In the genomic region with DNA sequence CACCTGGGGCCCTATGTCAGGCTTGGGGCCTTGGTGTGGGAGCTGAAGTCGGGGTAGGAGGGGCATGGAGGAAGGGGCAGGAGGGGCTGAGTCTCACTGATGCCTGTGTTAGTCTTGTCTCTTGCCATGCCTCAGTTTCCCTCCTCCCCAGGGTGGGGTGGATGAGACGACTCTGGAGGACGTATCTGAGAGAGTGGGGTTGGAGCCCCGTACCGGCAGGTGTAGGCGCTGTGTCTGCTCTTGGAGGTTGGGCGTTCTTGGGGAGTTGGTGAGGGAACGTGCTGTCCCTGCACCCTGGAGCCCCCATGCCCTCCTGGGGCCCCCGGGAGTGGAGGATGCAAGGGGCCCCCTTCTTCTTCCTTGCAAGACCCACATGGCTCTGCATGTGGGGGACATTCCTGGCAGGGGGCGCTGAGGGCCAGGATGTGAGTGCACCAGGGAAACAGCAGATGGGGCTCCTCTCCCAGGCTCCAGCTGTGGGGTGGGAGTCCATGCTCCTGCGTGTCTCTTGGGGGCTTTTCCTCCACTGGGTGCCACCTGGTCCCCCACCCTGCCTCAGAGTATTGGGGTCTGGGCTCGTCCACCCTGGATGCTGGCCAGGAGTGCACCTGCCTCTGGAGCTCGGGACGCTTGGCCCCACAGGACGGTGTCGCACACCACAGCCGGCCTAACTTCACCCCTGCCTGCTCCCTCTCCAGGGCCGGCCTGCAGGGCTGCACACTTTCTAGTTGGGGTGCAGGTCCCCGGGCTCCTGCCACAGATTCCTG, we compare ENCODE assay signal across 7 cellular contexts.
DNase-seq lines count a peak whose midpoint lies in the region; ATAC-seq and TF ChIP-seq lines count a peak whose summit lies in the region.

No MANE protein-coding gene starts in this region.

- peaks cover 25% of the 10 kb centered on the region for H3K36me3 Mint-ChIP-seq in T-helper 2 cell treated with Interferon-gamma antibody and Interleukin-4, amounts not matched to agents 5 μg/mL and 100 μg/mL, for 36 hours (ENCODE audit: low read depth)

- H3K36me3 ChIP-seq in neutrophil, result peaks cover 24% of the 10 kb centered on the region

- peak overlapping the region; percentile 73 for H3K4me3 ChIP-seq in coronary artery
- peak overlapping the region; percentile 93 to 98 for H3K4me3 ChIP-seq in neutrophil (ENCODE audit: low read depth in 1 of 2, low read length in 1 of 2)

- H3K27ac Mint-ChIP-seq in T-helper 2 cell treated with Interferon-gamma antibody and Interleukin-4, amounts not matched to agents 5 μg/mL and 100 μg/mL, for 36 hours, result peak overlapping the region; percentile 96

- DNase-seq in T-helper 2 cell treated with Interferon-gamma antibody and Interleukin-4, amounts not matched to agents 5 μg/mL and 100 μg/mL, for 36 hours (ENCODE audit: low spot score), result peak; percentile 42
- DNase-seq in coronary artery (ENCODE audit: low spot score) (no peak), ecto neural progenitor cell (ENCODE audit: low spot score) (no peak), T1000 (lab: John Stamatoyannopoulos, UW) (no peak)

- no peaks in the 10 kb centered on the region for H3K9me3 Mint-ChIP-seq in T-helper 2 cell treated with Interferon-gamma antibody and Interleukin-4, amounts not matched to agents 5 μg/mL and 100 μg/mL, for 36 hours

- H3K4me1 ChIP-seq in neutrophil (ENCODE audit: control insufficient read depth in 1 of 2, insufficient read depth in 1 of 2, low read depth in 1 of 2, low read length in 1 of 2), result peaks cover 45 to 48% of the 10 kb centered on the region in 2 experiments

- no peaks in the 10 kb centered on the region for H3K9me3 ChIP-seq in neutrophil

- H3K27ac ChIP-seq in coronary artery, result peak overlapping the region; percentile 73 to 92
- peak overlapping the region; percentile 99 for H3K27ac ChIP-seq in neutrophil

- H3K27me3 ChIP-seq in neutrophil, result no peaks in the 10 kb centered on the region

- H3K27me3 Mint-ChIP-seq in T-helper 2 cell treated with Interferon-gamma antibody and Interleukin-4, amounts not matched to agents 5 μg/mL and 100 μg/mL, for 36 hours (ENCODE audit: low read depth), result no peaks in the 10 kb centered on the region

- H3K4me1 Mint-ChIP-seq in T-helper 2 cell treated with Interferon-gamma antibody and Interleukin-4, amounts not matched to agents 5 μg/mL and 100 μg/mL, for 36 hours (ENCODE audit: low read depth), result peaks cover 25% of the 10 kb centered on the region

- no peak for ATAC-seq in HG03354 (IDR thresholded peaks at IDR 0.05; ENCODE audit: poor library complexity, severe bottlenecking, unreplicated experiment)

- peak overlapping the region; percentile 99 for H3K4me3 Mint-ChIP-seq in T-helper 2 cell treated with Interferon-gamma antibody and Interleukin-4, amounts not matched to agents 5 μg/mL and 100 μg/mL, for 36 hours

- TF ChIP-seq CTCF in coronary artery (IDR thresholded peaks at IDR 0.05) (no peak), neutrophil (IDR thresholded peaks at IDR 0.05) (peak; percentile 30)

- peak; percentile 14 for TF ChIP-seq POLR2A in GM19099 (IDR thresholded peaks at IDR 0.05; ENCODE audit: extremely low read depth, insufficient read length, low read depth)
